Comparison of ENCODE assay signal across 24 cellular contexts in the genomic region with DNA sequence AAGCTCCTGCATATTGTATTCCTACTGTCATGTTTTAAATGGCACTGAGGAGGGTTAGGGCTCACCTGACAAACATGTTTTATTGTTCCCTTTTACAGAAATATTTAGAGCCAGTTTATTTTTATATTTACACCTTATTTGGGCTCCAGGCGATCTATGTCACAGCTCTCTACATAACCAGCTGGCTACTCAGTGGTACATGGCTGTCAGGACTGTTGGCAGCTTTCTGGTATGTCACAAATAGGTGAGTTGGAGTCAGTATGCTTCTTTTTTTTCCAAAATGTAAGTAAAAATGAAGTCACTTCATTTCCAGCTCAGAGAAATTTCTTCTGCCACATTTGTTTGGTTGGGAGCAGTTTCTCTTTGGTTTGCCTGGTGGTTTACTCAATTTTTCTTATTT.
"Had no signal": no experiment of that assay in that cellular context is flagged by ENCODE, and none has a peak within 500 bp of the region (broad histone marks: within the 10 kb centered on the region; RNA-seq: fewer than 3 reads in every experiment).

No MANE protein-coding gene starts in this region.

- DNase-seq: colonic mucosa; cortex of kidney; dermis blood vessel endothelial cell; effector CD4-positive, alpha-beta T cell; effector CD8-positive, alpha-beta T cell; effector memory CD4-positive, alpha-beta T cell; effector memory CD8-positive, alpha-beta T cell; endodermal cell; erythroblast; esophagus squamous epithelium; foreskin fibroblast; foreskin keratinocyte; foreskin melanocyte; gastrocnemius medialis; glutamatergic neuron; head of caudate nucleus; heart left ventricle; heart right ventricle had no signal

- H3K4me1 ChIP-seq: colonic mucosa, esophagus muscularis mucosa, esophagus squamous epithelium, foreskin keratinocyte, gastrocnemius medialis, heart left ventricle, heart right ventricle had no signal

- H3K4me3 ChIP-seq: colonic mucosa, coronary artery, dorsolateral prefrontal cortex, esophagus muscularis mucosa, esophagus squamous epithelium, gastrocnemius medialis, gastroesophageal sphincter, heart left ventricle, heart right ventricle had no signal

- H3K36me3 ChIP-seq: colonic mucosa had no signal

- ATAC-seq: effector memory CD8-positive, alpha-beta T cell; esophagus mucosa; foreskin keratinocyte; gastrocnemius medialis; gastroesophageal sphincter; heart left ventricle; heart right ventricle had no signal

- H3K9me3 ChIP-seq: colonic mucosa, esophagus muscularis mucosa, esophagus squamous epithelium, gastrocnemius medialis, gastroesophageal sphincter, heart left ventricle, heart right ventricle had no signal

- H3K27ac ChIP-seq: colonic mucosa, coronary artery, dorsolateral prefrontal cortex, epithelial cell of prostate, esophagus muscularis mucosa, esophagus squamous epithelium, foreskin keratinocyte, gastrocnemius medialis, gastroesophageal sphincter, heart left ventricle, heart right ventricle had no signal

- H3K27me3 ChIP-seq: colonic mucosa, dorsolateral prefrontal cortex, esophagus muscularis mucosa, esophagus squamous epithelium, foreskin keratinocyte, gastrocnemius medialis, gastroesophageal sphincter, heart left ventricle, heart right ventricle had no signal
